In the genomic region with DNA sequence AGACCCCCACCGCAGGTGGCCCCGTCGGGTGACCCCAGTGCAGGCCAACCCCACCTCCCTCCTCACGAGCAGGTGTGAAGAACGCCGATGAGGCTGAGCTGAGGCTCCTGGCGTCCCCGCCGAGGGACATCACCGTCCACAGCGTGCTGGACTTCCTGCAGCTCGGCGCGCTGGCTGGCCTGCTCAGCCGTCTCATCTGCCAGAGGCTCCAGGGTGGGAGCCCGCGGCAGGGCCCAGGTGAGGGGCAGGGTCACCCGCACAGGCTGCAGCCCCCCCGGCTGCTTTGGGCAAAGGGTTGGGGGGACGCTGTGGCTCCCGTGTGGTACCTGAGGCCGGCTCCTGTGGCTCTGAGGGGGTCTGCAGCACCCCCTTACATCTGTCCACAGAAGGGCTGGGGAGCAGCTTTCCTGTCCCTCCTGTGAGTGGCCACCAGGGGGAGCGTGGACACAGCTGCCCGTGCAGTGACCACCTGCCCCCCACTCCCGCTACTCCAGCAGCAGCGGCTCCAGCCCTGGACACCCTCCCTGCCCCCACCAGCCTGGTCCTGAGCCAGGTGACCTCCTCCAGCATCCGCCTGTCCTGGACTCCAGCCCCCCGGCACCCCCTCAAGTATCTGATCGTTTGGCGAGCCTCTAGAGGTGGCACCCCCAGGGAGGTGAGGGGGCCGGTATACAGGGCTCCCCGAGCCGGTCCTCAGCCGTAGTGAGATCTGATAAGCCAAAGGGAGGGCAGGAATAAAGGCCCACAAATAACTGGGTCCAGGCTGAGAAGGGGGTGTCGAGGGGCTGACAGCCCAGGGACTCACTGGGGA, we compare ENCODE assay signal across 8 cellular contexts. TPM values are rescaled to one million over a fixed set of nuclear protein-coding genes. Genes with fewer than 3 reads are reported as not detected.
A peak's percentile ranks its signal among the peaks of the same experiment; 100 is the strongest.
DNase-seq lines count a peak whose midpoint lies in the region; ATAC-seq and TF ChIP-seq lines count a peak whose summit lies in the region.

No MANE protein-coding gene starts in this region.

- peaks cover 11 to 55% (median 42%) of the 10 kb centered on the region in 3 donors for H3K27me3 ChIP-seq in sigmoid colon

- TF ChIP-seq CTCF in sigmoid colon (IDR thresholded peaks at IDR 0.05): peak; percentile 8 to 88 (median 64)

- H3K4me1 ChIP-seq in sigmoid colon: no peaks in the 10 kb centered on the region

- DNase-seq in NCI-H2107 (lab: John Stamatoyannopoulos, UW): peak; percentile 13
- DNase-seq in NCI-H2107 treated with DMSO at 0.1 percent for 48 hours (lab: John Stamatoyannopoulos, UW; ENCODE audit: unreplicated experiment): no peak
- DNase-seq in LoVo (ENCODE audit: low spot score): peak; percentile 44
- peak; percentile 70 for DNase-seq in activated CD8-positive, alpha-beta memory T cell treated with anti-CD3 and anti-CD28 coated beads, Interleukin-2, amount 50 U/mL, for 48 hours
- DNase-seq in Right ventricle myocardium superior: peak; percentile 65
- DNase-seq in sigmoid colon: no peak
- DNase-seq in dedifferentiated amniotic fluid mesenchymal stem cell (ENCODE audit: extremely low spot score): no peak

- ATAC-seq in Right ventricle myocardium superior (ENCODE audit: poor library complexity) (peak; percentile 61), HG03378 (IDR thresholded peaks at IDR 0.05; ENCODE audit: unreplicated experiment) (no peak)

- no peak overlapping the region for H3K4me3 ChIP-seq in sigmoid colon

- intact Hi-C loops in Right ventricle myocardium superior (cut with DNase I): loop anchor here (1.0 kb wide), 1 partner anchor 72 kb away; no protein-coding TSS in a partner anchor
- intact Hi-C loops in sigmoid colon (cut with DNase I): loop anchor here (5.0 kb wide), 1 partner anchor 73 kb away; no protein-coding TSS in a partner anchor

- H3K9me3 ChIP-seq in sigmoid colon: no peaks in the 10 kb centered on the region

- WGBS in sigmoid colon, 2 donors: 38 to 49% methylated on average over 35 of the region's 35 CpGs

- H3K36me3 ChIP-seq in sigmoid colon: no peaks in the 10 kb centered on the region

- no peak overlapping the region for H3K27ac ChIP-seq in sigmoid colon

- TF ChIP-seq POLR2A in sigmoid colon (IDR thresholded peaks at IDR 0.05): no peak

- no peak for TF ChIP-seq EP300 in sigmoid colon (IDR thresholded peaks at IDR 0.05)

RNA-seq across cellular contexts. Expression of a gene that starts 16.5 kb away (rescaled TPM):
- total RNA-seq in Right ventricle myocardium superior (not detected), sigmoid colon (not detected)
- polyA plus RNA-seq in sigmoid colon: under 1 TPM in 1 of 3 donors, not detected in 2; 0.07 TPM

RNA-seq across cellular contexts. Expression of a gene that starts 36.9 kb away (rescaled TPM):
- total RNA-seq in Right ventricle myocardium superior: 25.3 TPM
- total RNA-seq in sigmoid colon: 10 to 100 TPM; 20.3 to 53.7 (median 34.4) TPM
- polyA plus RNA-seq in sigmoid colon: 100 to 1,000 TPM in 1 of 3 donors, 10 to 100 TPM in 2; 19.8 to 109 (median 24.3) TPM

RNA-seq across cellular contexts. Expression of a gene that starts 51.7 kb away (rescaled TPM):
- total RNA-seq in Right ventricle myocardium superior (1.5 TPM), sigmoid colon (1 to 10 TPM in 1 of 4 donors, not detected in 3; 1.1 TPM)
- under 1 TPM in 1 of 3 donors, not detected in 2; 0.07 TPM for polyA plus RNA-seq in sigmoid colon

RNA-seq across cellular contexts. Expression of a gene that starts 55.2 kb away (rescaled TPM):
- total RNA-seq in Right ventricle myocardium superior (not detected), sigmoid colon (1 to 10 TPM in 2 of 4 donors, under 1 TPM in 2; 0.33 to 4.4 (median 2.3) TPM)
- under 1 TPM in 1 of 3 donors, not detected in 2; 0.73 TPM for polyA plus RNA-seq in sigmoid colon

Comparison
In these comparisons a context has a peak if more than half of its experiments do, and no peak if none do; other contexts are left out.
1. DNase-seq: peak in NCI-H2107 (single experiment), LoVo (single experiment), activated CD8-positive, alpha-beta memory T cell treated with anti-CD3 and anti-CD28 coated beads, Interleukin-2, amount 50 U/mL, for 48 hours (single experiment) and Right ventricle myocardium superior (single experiment); none in NCI-H2107 treated with DMSO at 0.1 percent for 48 hours (single experiment), sigmoid colon (single experiment) and dedifferentiated amniotic fluid mesenchymal stem cell (single experiment).